In the genomic region with DNA sequence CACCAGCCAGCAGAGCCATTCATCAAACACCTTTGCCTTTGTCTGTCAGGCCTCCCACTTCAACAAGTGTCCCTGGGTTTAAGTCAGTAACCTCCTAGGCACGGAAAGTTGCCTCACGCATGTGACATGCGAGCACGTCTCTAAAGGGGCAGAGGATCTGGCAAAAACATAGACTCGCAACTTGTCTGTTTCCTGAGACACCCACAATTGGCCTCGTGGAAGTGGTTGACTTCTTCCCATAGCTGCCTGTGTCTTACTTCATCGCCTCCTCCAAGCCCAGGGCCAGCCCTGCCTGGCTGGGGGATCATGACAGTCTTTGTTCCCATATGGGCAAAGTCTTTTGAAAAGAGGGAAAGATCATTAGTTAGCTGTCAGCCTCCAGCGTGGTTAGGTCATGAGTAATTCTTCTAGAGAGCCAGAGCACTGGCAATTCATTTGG, we compare ENCODE assay signal across 1 cellular context.
TF ChIP-seq lines count a peak whose summit lies in the region.

No MANE protein-coding gene starts in this region.

TF ChIP-seq in H1, 55 proteins besides CTCF, POLR2A, EP300 and RAD21 (continued from another document):
- TF ChIP-seq, protein P1, sequence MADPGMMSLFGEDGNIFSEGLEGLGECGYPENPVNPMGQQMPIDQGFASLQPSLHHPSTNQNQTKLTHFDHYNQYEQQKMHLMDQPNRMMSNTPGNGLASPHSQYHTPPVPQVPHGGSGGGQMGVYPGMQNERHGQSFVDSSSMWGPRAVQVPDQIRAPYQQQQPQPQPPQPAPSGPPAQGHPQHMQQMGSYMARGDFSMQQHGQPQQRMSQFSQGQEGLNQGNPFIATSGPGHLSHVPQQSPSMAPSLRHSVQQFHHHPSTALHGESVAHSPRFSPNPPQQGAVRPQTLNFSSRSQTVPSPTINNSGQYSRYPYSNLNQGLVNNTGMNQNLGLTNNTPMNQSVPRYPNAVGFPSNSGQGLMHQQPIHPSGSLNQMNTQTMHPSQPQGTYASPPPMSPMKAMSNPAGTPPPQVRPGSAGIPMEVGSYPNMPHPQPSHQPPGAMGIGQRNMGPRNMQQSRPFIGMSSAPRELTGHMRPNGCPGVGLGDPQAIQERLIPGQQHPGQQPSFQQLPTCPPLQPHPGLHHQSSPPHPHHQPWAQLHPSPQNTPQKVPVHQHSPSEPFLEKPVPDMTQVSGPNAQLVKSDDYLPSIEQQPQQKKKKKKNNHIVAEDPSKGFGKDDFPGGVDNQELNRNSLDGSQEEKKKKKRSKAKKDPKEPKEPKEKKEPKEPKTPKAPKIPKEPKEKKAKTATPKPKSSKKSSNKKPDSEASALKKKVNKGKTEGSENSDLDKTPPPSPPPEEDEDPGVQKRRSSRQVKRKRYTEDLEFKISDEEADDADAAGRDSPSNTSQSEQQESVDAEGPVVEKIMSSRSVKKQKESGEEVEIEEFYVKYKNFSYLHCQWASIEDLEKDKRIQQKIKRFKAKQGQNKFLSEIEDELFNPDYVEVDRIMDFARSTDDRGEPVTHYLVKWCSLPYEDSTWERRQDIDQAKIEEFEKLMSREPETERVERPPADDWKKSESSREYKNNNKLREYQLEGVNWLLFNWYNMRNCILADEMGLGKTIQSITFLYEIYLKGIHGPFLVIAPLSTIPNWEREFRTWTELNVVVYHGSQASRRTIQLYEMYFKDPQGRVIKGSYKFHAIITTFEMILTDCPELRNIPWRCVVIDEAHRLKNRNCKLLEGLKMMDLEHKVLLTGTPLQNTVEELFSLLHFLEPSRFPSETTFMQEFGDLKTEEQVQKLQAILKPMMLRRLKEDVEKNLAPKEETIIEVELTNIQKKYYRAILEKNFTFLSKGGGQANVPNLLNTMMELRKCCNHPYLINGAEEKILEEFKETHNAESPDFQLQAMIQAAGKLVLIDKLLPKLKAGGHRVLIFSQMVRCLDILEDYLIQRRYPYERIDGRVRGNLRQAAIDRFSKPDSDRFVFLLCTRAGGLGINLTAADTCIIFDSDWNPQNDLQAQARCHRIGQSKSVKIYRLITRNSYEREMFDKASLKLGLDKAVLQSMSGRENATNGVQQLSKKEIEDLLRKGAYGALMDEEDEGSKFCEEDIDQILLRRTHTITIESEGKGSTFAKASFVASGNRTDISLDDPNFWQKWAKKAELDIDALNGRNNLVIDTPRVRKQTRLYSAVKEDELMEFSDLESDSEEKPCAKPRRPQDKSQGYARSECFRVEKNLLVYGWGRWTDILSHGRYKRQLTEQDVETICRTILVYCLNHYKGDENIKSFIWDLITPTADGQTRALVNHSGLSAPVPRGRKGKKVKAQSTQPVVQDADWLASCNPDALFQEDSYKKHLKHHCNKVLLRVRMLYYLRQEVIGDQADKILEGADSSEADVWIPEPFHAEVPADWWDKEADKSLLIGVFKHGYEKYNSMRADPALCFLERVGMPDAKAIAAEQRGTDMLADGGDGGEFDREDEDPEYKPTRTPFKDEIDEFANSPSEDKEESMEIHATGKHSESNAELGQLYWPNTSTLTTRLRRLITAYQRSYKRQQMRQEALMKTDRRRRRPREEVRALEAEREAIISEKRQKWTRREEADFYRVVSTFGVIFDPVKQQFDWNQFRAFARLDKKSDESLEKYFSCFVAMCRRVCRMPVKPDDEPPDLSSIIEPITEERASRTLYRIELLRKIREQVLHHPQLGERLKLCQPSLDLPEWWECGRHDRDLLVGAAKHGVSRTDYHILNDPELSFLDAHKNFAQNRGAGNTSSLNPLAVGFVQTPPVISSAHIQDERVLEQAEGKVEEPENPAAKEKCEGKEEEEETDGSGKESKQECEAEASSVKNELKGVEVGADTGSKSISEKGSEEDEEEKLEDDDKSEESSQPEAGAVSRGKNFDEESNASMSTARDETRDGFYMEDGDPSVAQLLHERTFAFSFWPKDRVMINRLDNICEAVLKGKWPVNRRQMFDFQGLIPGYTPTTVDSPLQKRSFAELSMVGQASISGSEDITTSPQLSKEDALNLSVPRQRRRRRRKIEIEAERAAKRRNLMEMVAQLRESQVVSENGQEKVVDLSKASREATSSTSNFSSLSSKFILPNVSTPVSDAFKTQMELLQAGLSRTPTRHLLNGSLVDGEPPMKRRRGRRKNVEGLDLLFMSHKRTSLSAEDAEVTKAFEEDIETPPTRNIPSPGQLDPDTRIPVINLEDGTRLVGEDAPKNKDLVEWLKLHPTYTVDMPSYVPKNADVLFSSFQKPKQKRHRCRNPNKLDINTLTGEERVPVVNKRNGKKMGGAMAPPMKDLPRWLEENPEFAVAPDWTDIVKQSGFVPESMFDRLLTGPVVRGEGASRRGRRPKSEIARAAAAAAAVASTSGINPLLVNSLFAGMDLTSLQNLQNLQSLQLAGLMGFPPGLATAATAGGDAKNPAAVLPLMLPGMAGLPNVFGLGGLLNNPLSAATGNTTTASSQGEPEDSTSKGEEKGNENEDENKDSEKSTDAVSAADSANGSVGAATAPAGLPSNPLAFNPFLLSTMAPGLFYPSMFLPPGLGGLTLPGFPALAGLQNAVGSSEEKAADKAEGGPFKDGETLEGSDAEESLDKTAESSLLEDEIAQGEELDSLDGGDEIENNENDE (IDR thresholded peaks at IDR 0.05; ENCODE audit: insufficient replicate concordance, low read length) = no peak
- no peak for TF ChIP-seq RFX5 (IDR thresholded peaks at IDR 0.05; ENCODE audit: borderline replicate concordance, low read depth, low read length)
- TF ChIP-seq KDM4A (IDR thresholded peaks at IDR 0.05; ENCODE audit: low read depth, low read length, severe bottlenecking) = no peak
- TF ChIP-seq, protein P2, sequence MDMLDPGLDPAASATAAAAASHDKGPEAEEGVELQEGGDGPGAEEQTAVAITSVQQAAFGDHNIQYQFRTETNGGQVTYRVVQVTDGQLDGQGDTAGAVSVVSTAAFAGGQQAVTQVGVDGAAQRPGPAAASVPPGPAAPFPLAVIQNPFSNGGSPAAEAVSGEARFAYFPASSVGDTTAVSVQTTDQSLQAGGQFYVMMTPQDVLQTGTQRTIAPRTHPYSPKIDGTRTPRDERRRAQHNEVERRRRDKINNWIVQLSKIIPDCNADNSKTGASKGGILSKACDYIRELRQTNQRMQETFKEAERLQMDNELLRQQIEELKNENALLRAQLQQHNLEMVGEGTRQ (IDR thresholded peaks at IDR 0.05; ENCODE audit: low read length) = no peak
- TF ChIP-seq KDM1A (IDR thresholded peaks at IDR 0.05; ENCODE audit: borderline replicate concordance, low read length) = no peak
- TF ChIP-seq GABPA (IDR thresholded peaks at IDR 0.05; ENCODE audit: borderline replicate concordance, insufficient read depth, low read length) = no peak
- TF ChIP-seq FOSL1 (IDR thresholded peaks at IDR 0.05; ENCODE audit: insufficient read depth, low read depth, low read length) = no peak
- no peak for TF ChIP-seq MAX (IDR thresholded peaks at IDR 0.05)
- TF ChIP-seq JUN (IDR thresholded peaks at IDR 0.05; ENCODE audit: low read depth, low read length) = no peak
- TF ChIP-seq SUZ12 (IDR thresholded peaks at IDR 0.05; ENCODE audit: low read length) = no peak
- TF ChIP-seq SIRT6 (IDR thresholded peaks at IDR 0.05; ENCODE audit: low read length) = no peak
- TF ChIP-seq SAP30 (IDR thresholded peaks at IDR 0.05; ENCODE audit: insufficient read depth, insufficient replicate concordance, low read length) = no peak
- TF ChIP-seq HDAC6 (IDR thresholded peaks at IDR 0.05; ENCODE audit: low read depth, low read length) = no peak
- TF ChIP-seq TEAD4 (IDR thresholded peaks at IDR 0.05; ENCODE audit: low read depth, low read length) = no peak
- TF ChIP-seq SRF (IDR thresholded peaks at IDR 0.05; ENCODE audit: low read depth, low read length) = no peak
- TF ChIP-seq POU5F1 (IDR thresholded peaks at IDR 0.05; ENCODE audit: low read depth, low read length) = no peak
- TF ChIP-seq YY1 (IDR thresholded peaks at IDR 0.05; ENCODE audit: low read depth, low read length) = no peak
- no peak for TF ChIP-seq EZH2 (IDR thresholded peaks at IDR 0.05; ENCODE audit: low read depth, low read length, severe bottlenecking)
- TF ChIP-seq RXRA (IDR thresholded peaks at IDR 0.05; ENCODE audit: insufficient read depth, low read depth, low read length) = no peak
